ENCODE assay signal across 1 cellular context in genomic region chr12:51900323-51900889, GRCh38.
TF ChIP-seq lines count a peak whose summit lies in the region.

No MANE protein-coding gene starts in this region.

TF ChIP-seq in H1, 55 proteins besides CTCF, POLR2A, EP300 and RAD21:
- TF ChIP-seq RBBP5 (IDR thresholded peaks at IDR 0.05; ENCODE audit: borderline replicate concordance, low read depth, low read length): no peak
- TF ChIP-seq CHD1 (IDR thresholded peaks at IDR 0.05; ENCODE audit: low read depth, low read length): no peak
- TF ChIP-seq JUND (IDR thresholded peaks at IDR 0.05; ENCODE audit: low read length): no peak
- TF ChIP-seq TEAD4 (IDR thresholded peaks at IDR 0.05; ENCODE audit: low read depth, low read length): no peak
- TF ChIP-seq SP2 (IDR thresholded peaks at IDR 0.05; ENCODE audit: low read length): no peak
- TF ChIP-seq CTBP2 (IDR thresholded peaks at IDR 0.05; ENCODE audit: borderline replicate concordance, insufficient read depth, insufficient read length, low read length): no peak
- no peak for TF ChIP-seq PHF8 (conservative IDR thresholded peaks at IDR 0.05; ENCODE audit: low read depth, low read length)
- TF ChIP-seq YY1 (IDR thresholded peaks at IDR 0.05; ENCODE audit: low read depth, low read length): no peak
- no peak for TF ChIP-seq BRCA1 (IDR thresholded peaks at IDR 0.05; ENCODE audit: low read depth, low read length)
- no peak for TF ChIP-seq SRF (IDR thresholded peaks at IDR 0.05; ENCODE audit: low read depth, low read length)
- no peak for TF ChIP-seq SIN3A (conservative IDR thresholded peaks at IDR 0.05 in 1 of 2, IDR thresholded peaks at IDR 0.05 in 1 of 2; ENCODE audit: low read depth in 1 of 2, low read length in 2 of 2)
- TF ChIP-seq, protein P1, sequence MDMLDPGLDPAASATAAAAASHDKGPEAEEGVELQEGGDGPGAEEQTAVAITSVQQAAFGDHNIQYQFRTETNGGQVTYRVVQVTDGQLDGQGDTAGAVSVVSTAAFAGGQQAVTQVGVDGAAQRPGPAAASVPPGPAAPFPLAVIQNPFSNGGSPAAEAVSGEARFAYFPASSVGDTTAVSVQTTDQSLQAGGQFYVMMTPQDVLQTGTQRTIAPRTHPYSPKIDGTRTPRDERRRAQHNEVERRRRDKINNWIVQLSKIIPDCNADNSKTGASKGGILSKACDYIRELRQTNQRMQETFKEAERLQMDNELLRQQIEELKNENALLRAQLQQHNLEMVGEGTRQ (IDR thresholded peaks at IDR 0.05; ENCODE audit: low read length): no peak
- TF ChIP-seq CHD7 (IDR thresholded peaks at IDR 0.05; ENCODE audit: insufficient replicate concordance, low read length): no peak
